ENCODE assay signal across 10 cellular contexts in the genomic region with DNA sequence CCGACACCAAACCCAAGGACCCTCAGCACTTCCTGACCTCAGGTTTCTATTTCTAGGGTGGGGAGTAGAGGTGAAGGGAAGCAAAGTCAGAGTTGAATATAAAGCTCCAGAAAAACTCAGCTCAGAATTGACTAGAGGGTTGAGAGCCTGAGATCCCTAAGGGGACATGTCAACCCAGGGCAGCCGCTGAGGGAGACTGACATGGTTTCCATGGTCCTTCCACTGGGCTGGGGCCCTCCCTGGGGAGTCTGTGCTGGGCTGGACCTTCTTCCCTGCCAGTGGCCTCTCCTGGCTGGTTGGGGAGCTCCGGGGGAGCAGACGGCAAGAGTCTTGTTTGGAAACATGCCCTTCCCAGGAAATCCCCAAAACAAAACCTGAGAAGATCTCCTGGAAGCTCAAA.
A peak's percentile ranks its signal among the peaks of the same experiment; 100 is the strongest.
DNase-seq lines count a peak whose midpoint lies in the region; ATAC-seq and TF ChIP-seq lines count a peak whose summit lies in the region.
"Had no signal": no experiment of that assay in that cellular context is flagged by ENCODE, and none has a peak within 500 bp of the region (broad histone marks: within the 10 kb centered on the region; RNA-seq: fewer than 3 reads in every experiment).

No MANE protein-coding gene starts in this region.

- H2AK5ac ChIP-seq in neuronal stem cell (ENCODE audit: low read depth, low read length) = peak overlapping the region; percentile 28

- peaks cover 2% of the 10 kb centered on the region for H3K79me1 ChIP-seq in neuronal stem cell (ENCODE audit: low read depth, low read length)

- TF ChIP-seq POLR2A in vagina (IDR thresholded peaks at IDR 0.05) = no peak

- no peaks in the 10 kb centered on the region for H3K36me3 ChIP-seq in esophagus (ENCODE audit: control insufficient read depth in 2 of 2, insufficient read depth in 2 of 2, low read length in 1 of 2)
- H3K36me3 ChIP-seq in neuronal stem cell (replicated peaks in 1 of 2; ENCODE audit: control insufficient read depth in 2 of 2, insufficient read depth in 2 of 2, low read length in 2 of 2) = no peaks in the 10 kb centered on the region
- no peaks in the 10 kb centered on the region for H3K36me3 ChIP-seq in vagina
- H3K36me3 ChIP-seq: cardiac muscle cell had no signal

- H3K27ac ChIP-seq in esophagus (ENCODE audit: low read depth in 2 of 2, low read length in 1 of 2) = peak overlapping the region; percentile 63 to 86
- H3K27ac ChIP-seq in neuronal stem cell (replicated peaks; ENCODE audit: low read length) = no peak overlapping the region
- H3K27ac ChIP-seq in vagina = peak overlapping the region; percentile 95
- H3K27ac ChIP-seq: cardiac muscle cell had no signal

- H3K4me1 ChIP-seq in esophagus (ENCODE audit: control insufficient read depth in 2 of 2, insufficient read depth in 2 of 2, low read length in 1 of 2) = peaks cover 3 to 9% of the 10 kb centered on the region in 2 donors
- H3K4me1 ChIP-seq in neuronal stem cell (ENCODE audit: control insufficient read depth in 2 of 2, insufficient read depth in 1 of 2, low read depth in 1 of 2, low read length in 2 of 2) = no peaks in the 10 kb centered on the region
- H3K4me1 ChIP-seq in vagina = peaks cover 77% of the 10 kb centered on the region

- WGBS in esophagus, 2 donors = 51 to 64% methylated on average over 4 of the region's 4 CpGs
- no CpG with 5 or more reads among the region's 4 CpGs for WGBS in neuronal stem cell (ENCODE audit: extremely low coverage in 2 of 2, insufficient read length in 2 of 2, insufficient replicate concordance in 1 of 2), 2 donors

- H3K14ac ChIP-seq in neuronal stem cell (ENCODE audit: low read length) = no peak overlapping the region

- H4K91ac ChIP-seq in neuronal stem cell (ENCODE audit: low read depth, low read length, poor library complexity) = no peak overlapping the region

- H3K9me3 ChIP-seq in esophagus (ENCODE audit: control insufficient read depth in 2 of 2, insufficient read depth in 1 of 2, low read depth in 1 of 2, low read length in 1 of 2) = no peaks in the 10 kb centered on the region
- H3K9me3 ChIP-seq in neuronal stem cell (replicated peaks in 1 of 2; ENCODE audit: control insufficient read depth in 2 of 2, insufficient read depth in 1 of 2, low read depth in 1 of 2, low read length in 2 of 2) = peaks cover 12 to 43% of the 10 kb centered on the region in 2 donors
- no peaks in the 10 kb centered on the region for H3K9me3 ChIP-seq in vagina

- no peak overlapping the region for H2BK120ac ChIP-seq in neuronal stem cell (ENCODE audit: low read depth, low read length)

- no peak overlapping the region for H2BK15ac ChIP-seq in neuronal stem cell (ENCODE audit: low read length)

- no peak overlapping the region for H3K9ac ChIP-seq in neuronal stem cell (ENCODE audit: low read depth, low read length, poor library complexity)

- no peak overlapping the region for H3K4ac ChIP-seq in neuronal stem cell (ENCODE audit: low read length)

- no peak overlapping the region for H3K18ac ChIP-seq in neuronal stem cell (ENCODE audit: low read length)

- no peak overlapping the region for H3K23ac ChIP-seq in neuronal stem cell (ENCODE audit: low read depth, low read length, poor library complexity)

- H3K4me3 ChIP-seq in esophagus (ENCODE audit: low read depth in 1 of 2, low read length in 2 of 2) (no peak overlapping the region), neuronal stem cell (ENCODE audit: low read length in 2 of 2) (no peak overlapping the region), vagina (no peak overlapping the region)
- H3K4me3 ChIP-seq: cardiac muscle cell had no signal

- peak overlapping the region; percentile 53 for H2BK5ac ChIP-seq in neuronal stem cell (ENCODE audit: low read length)

- H2AFZ ChIP-seq in neuronal stem cell (ENCODE audit: low read length) = no peak overlapping the region

- H2BK12ac ChIP-seq in neuronal stem cell (ENCODE audit: low read length) = no peak overlapping the region

- DNase-seq in stimulated activated CD4-positive, alpha-beta T cell treated with anti-CD3 and anti-CD28 coated beads, Interleukin-1b, Interleukin-23, amount 100 ng/mL, for 48 hours = peak; percentile 3
- no peak for DNase-seq in stimulated activated CD4-positive, alpha-beta T cell treated with anti-CD3 and anti-CD28 coated beads, Interleukin-15, amount 100 ng/mL, for 24 hours
- no peak for DNase-seq in neuronal stem cell (ENCODE audit: low spot score)
- no peak for DNase-seq in vagina (ENCODE audit: extremely low spot score in 2 of 2)
- no peak for DNase-seq in hippocampal formation (lab: John Stamatoyannopoulos, UW)
- no peak for DNase-seq in NK-92 treated with Interleukin-12 subunit alpha and Interleukin-12 subunit beta, amount 100 ng/mL, for 24 hours (lab: John Stamatoyannopoulos, UW)
- DNase-seq: H7 had no signal

- H4K8ac ChIP-seq in neuronal stem cell (ENCODE audit: low read depth, low read length) = no peak overlapping the region

- no peak for ATAC-seq in GM18502 (IDR thresholded peaks at IDR 0.05; ENCODE audit: poor library complexity, unreplicated experiment)

- H3K27me3 ChIP-seq in esophagus (ENCODE audit: control insufficient read depth in 1 of 2, insufficient read depth in 2 of 2, low read length in 2 of 2) = no peaks in the 10 kb centered on the region
- H3K27me3 ChIP-seq in neuronal stem cell (ENCODE audit: control insufficient read depth in 3 of 3, insufficient read depth in 3 of 3, low read depth in 1 of 3, low read length in 3 of 3) = peaks cover 0 to 2% (median 0%) of the 10 kb centered on the region in 3 experiments
- no peaks in the 10 kb centered on the region for H3K27me3 ChIP-seq in vagina
- H3K27me3 ChIP-seq: cardiac muscle cell had no signal

- no peak for TF ChIP-seq CTCF in vagina (IDR thresholded peaks at IDR 0.05)

- intact Hi-C loops in vagina (cut with DNase I) = no loop called here

- H3K4me2 ChIP-seq in neuronal stem cell (ENCODE audit: insufficient read depth, low read length, poor library complexity, severe bottlenecking) = no peak overlapping the region
